15 cellular contexts compared by ENCODE assay signal in the genomic region with DNA sequence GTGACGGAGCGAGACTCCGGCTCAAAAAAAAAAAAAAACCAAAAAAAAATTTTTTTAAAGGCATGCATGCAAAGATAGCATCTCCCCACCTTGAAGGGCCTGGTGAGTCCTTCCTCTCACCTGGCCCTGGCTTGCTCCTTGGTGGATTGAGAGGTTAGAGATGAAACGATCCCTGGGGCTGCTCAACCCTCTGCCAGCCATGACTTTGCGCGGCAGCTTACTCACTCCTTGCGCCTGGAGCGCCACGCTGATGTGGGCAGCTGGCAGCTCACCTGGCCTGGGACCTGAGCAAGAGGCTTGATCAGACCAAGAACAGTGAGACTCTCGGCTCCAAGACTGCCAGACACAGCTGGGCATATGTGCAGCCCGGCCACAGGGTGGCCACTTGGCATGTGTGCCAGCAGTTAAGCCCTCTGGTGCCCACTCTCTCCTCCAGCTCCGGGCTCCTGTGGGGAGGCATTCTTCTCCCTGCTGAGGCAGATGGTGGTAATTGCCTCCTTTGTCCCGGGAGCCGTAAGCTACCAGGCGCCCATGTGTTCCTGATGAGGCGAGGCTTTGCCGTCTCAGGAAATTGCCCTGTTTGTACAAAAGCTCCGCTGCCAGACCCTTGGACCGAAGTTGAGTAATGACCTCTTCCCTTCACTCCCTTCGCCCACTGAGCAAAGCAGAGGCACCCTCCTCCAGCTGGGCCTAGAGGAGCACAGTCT. TPM values are rescaled to one million over a fixed set of nuclear protein-coding genes. Genes with fewer than 3 reads are reported as not detected.
A peak's percentile ranks its signal among the peaks of the same experiment; 100 is the strongest.
DNase-seq lines count a peak whose midpoint lies in the region; ATAC-seq and TF ChIP-seq lines count a peak whose summit lies in the region.
"Had no signal": no experiment of that assay in that cellular context is flagged by ENCODE, and none has a peak within 500 bp of the region (broad histone marks: within the 10 kb centered on the region; RNA-seq: fewer than 3 reads in every experiment).

No MANE protein-coding gene starts in this region.

- H3K4me1 ChIP-seq in PC-3 (ENCODE audit: insufficient read depth, low read length), result peaks cover 6% of the 10 kb centered on the region
- peaks cover 15% of the 10 kb centered on the region for H3K4me1 ChIP-seq in parathyroid adenoma

- H3K27me3 ChIP-seq in PC-3 (ENCODE audit: low read length) (no peaks in the 10 kb centered on the region), parathyroid adenoma (ENCODE audit: control insufficient read depth, insufficient read depth, low read length) (no peaks in the 10 kb centered on the region)
- H3K27me3 ChIP-seq: colonic mucosa had no signal

- no peak overlapping the region for H3K9ac ChIP-seq in PC-3 (ENCODE audit: low read length)
- no peak overlapping the region for H3K9ac ChIP-seq in parathyroid adenoma

- CTCF ChIA-PET in PC-3 (lab: Charles Lee), result interaction anchor here (1.2 kb wide), 1 partner anchor 18 kb away, joined by 4 read pairs; no protein-coding TSS in a partner anchor

- no peaks in the 10 kb centered on the region for H3F3A ChIP-seq in PC-3 (ENCODE audit: low read length, unreplicated experiment)

- no peaks in the 10 kb centered on the region for H3K9me3 ChIP-seq in PC-3 (ENCODE audit: low read length)
- H3K9me3 ChIP-seq in parathyroid adenoma (ENCODE audit: control insufficient read depth, low read length), result no peaks in the 10 kb centered on the region
- H3K9me3 ChIP-seq: colonic mucosa had no signal

- H3K4me3 ChIP-seq in PC-3 (ENCODE audit: low read length) (no peak overlapping the region), parathyroid adenoma (ENCODE audit: low read depth, low read length) (no peak overlapping the region)
- H3K4me3 ChIP-seq: colonic mucosa, SK-N-MC had no signal

- H3K9me2 ChIP-seq in PC-3 (replicated peaks; ENCODE audit: low read length), result no peaks in the 10 kb centered on the region

- H4K20me1 ChIP-seq in PC-3 (ENCODE audit: low read length), result no peaks in the 10 kb centered on the region

- DNase-seq in DMS53 (lab: John Stamatoyannopoulos, UW), result peak; percentile 39
- no peak for DNase-seq in DMS53 treated with DMSO at 0.1 percent for 48 hours (lab: John Stamatoyannopoulos, UW; ENCODE audit: unreplicated experiment)
- peak; percentile 19 for DNase-seq in PC-3
- DNase-seq: activated CD4-positive, alpha-beta T cell treated with anti-CD3 and anti-CD28 coated beads, Interleukin-2, amount 10 ng/mL, durations not matched to agents 7 days and 5 days; activated naive CD4-positive, alpha-beta T cell treated with anti-CD3 and anti-CD28 coated beads, Interleukin-2, amount 50 U/mL, for 16 hours; colonic mucosa; left cardiac atrium; stimulated activated CD4-positive, alpha-beta T cell treated with anti-CD3 and anti-CD28 coated beads, Interleukin-2, amount 100 ng/mL, for 48 hours had no signal

- no TSS peak for BruUV-seq in PC-3 (replicated peaks; lab: Mats Ljungman, UMichigan)

- H3K4me2 ChIP-seq in PC-3 (ENCODE audit: low read length) (no peak overlapping the region), parathyroid adenoma (ENCODE audit: low read length) (no peak overlapping the region)

- H3K79me2 ChIP-seq in PC-3 (ENCODE audit: low read length), result peaks cover under 1% of the 10 kb centered on the region; the same call in 1 of the 2 replicates
- H3K79me2 ChIP-seq in parathyroid adenoma, result no peaks in the 10 kb centered on the region

- H3K36me3 ChIP-seq in PC-3 (ENCODE audit: low read depth, low read length) (no peaks in the 10 kb centered on the region), parathyroid adenoma (ENCODE audit: control insufficient read depth, insufficient read depth, low read length) (no peaks in the 10 kb centered on the region)
- H3K36me3 ChIP-seq: colonic mucosa had no signal

- H2AFZ ChIP-seq in PC-3 (ENCODE audit: low read length) (no peak overlapping the region), parathyroid adenoma (peak overlapping the region; percentile 87)

- intact Hi-C loops in PC-3 (cut with micrococcal nuclease), result no loop called here

- ATAC-seq in PC-3 (peak; percentile 10; the same call in 1 of the 2 replicates), HG03442 (IDR thresholded peaks at IDR 0.05; ENCODE audit: unreplicated experiment) (no peak), HG02840 (IDR thresholded peaks at IDR 0.05; ENCODE audit: low FRiP score, unreplicated experiment) (no peak)
- ATAC-seq: left cardiac atrium had no signal

- POLR2A ChIA-PET in PC-3 (lab: Charles Lee; ENCODE audit: unreplicated experiment), result no interaction called here

- TF ChIP-seq CTCF in PC-3 (conservative IDR thresholded peaks at IDR 0.05; ENCODE audit: low read depth, low read length), result peak; percentile 45
- peak; percentile 27 for TF ChIP-seq CTCF in parathyroid adenoma (IDR thresholded peaks at IDR 0.05)

- H3K27ac ChIP-seq in PC-3 (ENCODE audit: low read length) (no peak overlapping the region), parathyroid adenoma (peak overlapping the region; percentile 39)
- H3K27ac ChIP-seq: 22Rv1, colonic mucosa, SK-N-MC had no signal

RNA-seq across cellular contexts. Expression of gene EVPL, which starts 5.1 kb away (rescaled TPM):
- total RNA-seq in PC-3 (2014; rRNA removed), result 38.8 and 48.3 TPM in 2 replicates
- total RNA-seq: HT1080 had no signal

RNA-seq across cellular contexts. Expression of gene CDK3, which starts 31.6 kb away (rescaled TPM):
- 4.3 and 8.5 TPM in 2 replicates for total RNA-seq in PC-3 (2014; rRNA removed)

RNA-seq across cellular contexts. Expression of gene SRP68, which starts 40.1 kb away (rescaled TPM):
- total RNA-seq in PC-3 (2014; rRNA removed), result 60.8 and 71.4 TPM in 2 replicates

RNA-seq across cellular contexts. Expression of gene GALR2, which starts 42.4 kb away (rescaled TPM):
- 0.69 and 2.2 TPM in 2 replicates for total RNA-seq in PC-3 (2014; rRNA removed)
- total RNA-seq: left cardiac atrium had no signal

RNA-seq across cellular contexts. Expression of gene ZACN, which starts 46.8 kb away (rescaled TPM):
- 0.11 TPM in 1 of 2 replicates, not detected in the other for total RNA-seq in PC-3 (2014; rRNA removed)
- total RNA-seq: colonic mucosa, left cardiac atrium, omental fat pad had no signal
